10 cellular contexts compared by ENCODE assay signal in genomic region chr4:38560763-38561558, GRCh38.
DNase-seq lines count a peak whose midpoint lies in the region; ATAC-seq and TF ChIP-seq lines count a peak whose summit lies in the region.
"Had no signal": no experiment of that assay in that cellular context is flagged by ENCODE, and none has a peak within 500 bp of the region (broad histone marks: within the 10 kb centered on the region; RNA-seq: fewer than 3 reads in every experiment).

No MANE protein-coding gene starts in this region.

- DNase-seq in epithelial cell of proximal tubule (ENCODE audit: low read depth) (peak; percentile 50), type B pancreatic cell (ENCODE audit: extremely low spot score, unreplicated experiment) (no peak), activated gamma-delta T cell treated with Interleukin-2 at 50 U/mL for 16 hours (no peak), C1 segment of cervical spinal cord (lab: John Stamatoyannopoulos, UW) (no peak)
- DNase-seq: immature natural killer cell, NCI-H1930, T1000 had no signal

- H3K27ac Mint-ChIP-seq in type B pancreatic cell = no peak overlapping the region

- peak; percentile 95 for ATAC-seq in GM18861 (IDR thresholded peaks at IDR 0.05; ENCODE audit: unreplicated experiment)
- ATAC-seq in GM21360 (IDR thresholded peaks at IDR 0.05; ENCODE audit: unreplicated experiment) = peak; percentile 87
- peak; percentile 84 for ATAC-seq in HG03280 (IDR thresholded peaks at IDR 0.05; ENCODE audit: unreplicated experiment)

- H3K4me3 Mint-ChIP-seq in type B pancreatic cell = no peak overlapping the region
- H3K4me3 Mint-ChIP-seq: immature natural killer cell had no signal

- H3K27me3 Mint-ChIP-seq in type B pancreatic cell = no peaks in the 10 kb centered on the region

- no peak overlapping the region for H3K4me3 ChIP-seq in epithelial cell of proximal tubule (ENCODE audit: low read depth, low read length)

- no peaks in the 10 kb centered on the region for H3K9me3 Mint-ChIP-seq in type B pancreatic cell

- no peak for TF ChIP-seq CTCF in epithelial cell of proximal tubule (conservative IDR thresholded peaks at IDR 0.05; ENCODE audit: low read depth, low read length)
- no peak for TF ChIP-seq CTCF in type B pancreatic cell (conservative IDR thresholded peaks at IDR 0.05)

- peaks cover 28% of the 10 kb centered on the region for H3K4me1 Mint-ChIP-seq in type B pancreatic cell (ENCODE audit: unreplicated experiment)
- H3K4me1 Mint-ChIP-seq: immature natural killer cell had no signal

- H3K36me3 Mint-ChIP-seq in type B pancreatic cell = no peaks in the 10 kb centered on the region
